12 cellular contexts compared by ENCODE assay signal in genomic region chr12:77893918-77894317, GRCh38.
DNase-seq lines count a peak whose midpoint lies in the region; ATAC-seq and TF ChIP-seq lines count a peak whose summit lies in the region.
"Had no signal": no experiment of that assay in that cellular context is flagged by ENCODE, and none has a peak within 500 bp of the region (broad histone marks: within the 10 kb centered on the region; RNA-seq: fewer than 3 reads in every experiment).

No MANE protein-coding gene starts in this region.

- H3K4me1 ChIP-seq in body of pancreas = peaks cover 27% of the 10 kb centered on the region

- peak; percentile 96 for ATAC-seq in body of pancreas
- peak; percentile 96 for ATAC-seq in left colon
- ATAC-seq: heart right ventricle had no signal

- TF ChIP-seq POLR2A in body of pancreas (IDR thresholded peaks at IDR 0.05) = no peak

- intact Hi-C loops in body of pancreas (cut with DNase I) (no loop called here), left colon (cut with DNase I, micrococcal nuclease) (no loop called here)

- H3K27me3 ChIP-seq in body of pancreas = no peaks in the 10 kb centered on the region
- H3K27me3 ChIP-seq: heart right ventricle, Peyer's patch had no signal

- peak; percentile 20 for DNase-seq in COLO829 (ENCODE audit: low spot score)
- DNase-seq in LoVo (ENCODE audit: low spot score) = peak; percentile 93
- DNase-seq in body of pancreas = peak; percentile 83 to 86 (median 84)
- peak; percentile 50 to 53 for DNase-seq in left colon
- DNase-seq in stimulated activated CD4-positive, alpha-beta T cell treated with anti-CD3 and anti-CD28 coated beads, Interleukin-2, amount 100 ng/mL, for 24 hours = no peak
- no peak for DNase-seq in activated T-cell treated with anti-CD3 and anti-CD28 coated beads, Interleukin-2, amount 50 U/mL, for 48 hours
- DNase-seq in NCI-H2029 (lab: John Stamatoyannopoulos, UW) = no peak
- no peak for DNase-seq in activated CD8-positive, alpha-beta memory T cell treated with anti-CD3 and anti-CD28 coated beads for 24 hours
- DNase-seq: heart right ventricle, midbrain had no signal

- no peaks in the 10 kb centered on the region for H3K9me3 ChIP-seq in body of pancreas
- H3K9me3 ChIP-seq: heart right ventricle, Peyer's patch had no signal

- TF ChIP-seq CTCF in body of pancreas (IDR thresholded peaks at IDR 0.05) = peak in 1 of 7 experiments; percentile 2

- H3K36me3 ChIP-seq in body of pancreas (replicated peaks in 1 of 2; ENCODE audit: insufficient read depth in 1 of 2, low read depth in 2 of 2) = no peaks in the 10 kb centered on the region
- H3K36me3 ChIP-seq: heart right ventricle, Peyer's patch had no signal

- no peak overlapping the region for H3K4me3 ChIP-seq in body of pancreas
- H3K4me3 ChIP-seq: heart right ventricle, Peyer's patch, smooth muscle cell had no signal

- peak overlapping the region in 3 of 4 donors; percentile 54 to 70 (median 63) for H3K27ac ChIP-seq in body of pancreas
- H3K27ac ChIP-seq: heart right ventricle, Peyer's patch had no signal

Comparison
In these comparisons a context has a peak if more than half of its experiments do, and no peak if none do; other contexts are left out.
1. DNase-seq: peak in COLO829 (single experiment), LoVo (single experiment), body of pancreas (4 of 4) and left colon (2 of 2); none in stimulated activated CD4-positive, alpha-beta T cell treated with anti-CD3 and anti-CD28 coated beads, Interleukin-2, amount 100 ng/mL, for 24 hours (0 of 2), activated T-cell treated with anti-CD3 and anti-CD28 coated beads, Interleukin-2, amount 50 U/mL, for 48 hours (0 of 2), NCI-H2029 (single experiment) and activated CD8-positive, alpha-beta memory T cell treated with anti-CD3 and anti-CD28 coated beads for 24 hours (single experiment).